Comparison of ENCODE assay signal across 23 cellular contexts in genomic region chr10:49650724-49651034, GRCh38. TPM values are rescaled to one million over a fixed set of nuclear protein-coding genes. Genes with fewer than 3 reads are reported as not detected.
DNase-seq lines count a peak whose midpoint lies in the region; TF ChIP-seq lines count a peak whose summit lies in the region.
"Had no signal": no experiment of that assay in that cellular context is flagged by ENCODE, and none has a peak within 500 bp of the region (broad histone marks: within the 10 kb centered on the region; RNA-seq: fewer than 3 reads in every experiment).

No MANE protein-coding gene starts in this region.

- no peak overlapping the region for H3K27ac ChIP-seq in coronary artery
- H3K27ac ChIP-seq: KMS-11, SJCRH30 had no signal

- no peak overlapping the region for H3K4me3 Mint-ChIP-seq in neural crest cell
- H3K4me3 Mint-ChIP-seq: CD14-positive monocyte had no signal

- H3K4me3 ChIP-seq in coronary artery = no peak overlapping the region
- H3K4me3 ChIP-seq: HAP-1, SJCRH30 had no signal

- H3K27me3 Mint-ChIP-seq in neural crest cell (ENCODE audit: low read depth) = no peaks in the 10 kb centered on the region

- no peaks in the 10 kb centered on the region for H3K36me3 Mint-ChIP-seq in neural crest cell (ENCODE audit: low read depth)
- H3K36me3 Mint-ChIP-seq: CD14-positive monocyte had no signal

- TF ChIP-seq CTCF in coronary artery (IDR thresholded peaks at IDR 0.05) = no peak
- no peak for TF ChIP-seq CTCF in neural crest cell (conservative IDR thresholded peaks at IDR 0.05)

- H3K27ac Mint-ChIP-seq in neural crest cell (ENCODE audit: unreplicated experiment) = peak overlapping the region; percentile 50
- H3K27ac Mint-ChIP-seq: CD14-positive monocyte had no signal

- peaks cover 12% of the 10 kb centered on the region for H3K4me1 Mint-ChIP-seq in neural crest cell

- DNase-seq in activated CD8-positive, alpha-beta memory T cell treated with anti-CD3 and anti-CD28 coated beads for 24 hours = peak; percentile 45
- no peak for DNase-seq in activated CD8-positive, alpha-beta memory T cell treated with anti-CD3 and anti-CD28 coated beads, Interleukin-2, amount 50 U/mL, for 4 hours
- peak; percentile 17 for DNase-seq in D341Med (ENCODE audit: low spot score)
- peak; percentile 53 for DNase-seq in coronary artery (ENCODE audit: low spot score)
- no peak for DNase-seq in neural crest cell (ENCODE audit: low read depth, low spot score)
- no peak for DNase-seq in activated CD4-positive, CD25-positive, alpha-beta regulatory T cell treated with anti-CD3 and anti-CD28 coated beads, Interleukin-2, amount 50 U/mL, for 72 hours
- no peak for DNase-seq in NCI-H345 treated with DMSO at 0.1 percent for 48 hours (lab: John Stamatoyannopoulos, UW; ENCODE audit: unreplicated experiment)
- no peak for DNase-seq in DMS53 treated with DMSO at 0.1 percent for 48 hours (lab: John Stamatoyannopoulos, UW; ENCODE audit: unreplicated experiment)
- DNase-seq: AML-193, DMS53, IMR-90, NCI-H1105 treated with DMSO at 0.1 percent for 48 hours, NCI-H1694, NCI-H2081, NCI-H2171, NCI-H446, NCI-H526, OCI-M1, SJCRH30 had no signal

- no peaks in the 10 kb centered on the region for H3K9me3 Mint-ChIP-seq in neural crest cell

RNA-seq across cellular contexts. Expression of gene C10orf53, which starts 28.8 kb away (rescaled TPM):
- 0.14 TPM in 1 of 2 replicates, not detected in the other for total RNA-seq in neural crest cell
- total RNA-seq: A172, IMR-90, SJCRH30 had no signal

RNA-seq across cellular contexts. Expression of gene CHAT, which starts 36.8 kb away (rescaled TPM):
- 2.7 and 3.3 TPM in 2 replicates for total RNA-seq in neural crest cell
- total RNA-seq: A172, IMR-90, SJCRH30 had no signal

RNA-seq across cellular contexts. Expression of gene SLC18A3, which starts 40.6 kb away (rescaled TPM):
- 16.7 and 17.9 TPM in 2 replicates for total RNA-seq in neural crest cell
- total RNA-seq: A172, IMR-90, SJCRH30 had no signal

Comparison
In these comparisons a context has a peak if more than half of its experiments do, and no peak if none do; other contexts are left out.
1. DNase-seq: peak in activated CD8-positive, alpha-beta memory T cell treated with anti-CD3 and anti-CD28 coated beads for 24 hours (single experiment), D341Med (single experiment) and coronary artery (single experiment); none in activated CD8-positive, alpha-beta memory T cell treated with anti-CD3 and anti-CD28 coated beads, Interleukin-2, amount 50 U/mL, for 4 hours (single experiment), neural crest cell (single experiment), activated CD4-positive, CD25-positive, alpha-beta regulatory T cell treated with anti-CD3 and anti-CD28 coated beads, Interleukin-2, amount 50 U/mL, for 72 hours (single experiment), NCI-H345 treated with DMSO at 0.1 percent for 48 hours (single experiment) and DMS53 treated with DMSO at 0.1 percent for 48 hours (single experiment).